ENCODE assay signal across 19 cellular contexts in genomic region chr18:27668126-27668525, GRCh38.
DNase-seq lines count a peak whose midpoint lies in the region; ATAC-seq and TF ChIP-seq lines count a peak whose summit lies in the region.
"Had no signal": no experiment of that assay in that cellular context is flagged by ENCODE, and none has a peak within 500 bp of the region (broad histone marks: within the 10 kb centered on the region; RNA-seq: fewer than 3 reads in every experiment).

No MANE protein-coding gene starts in this region.

- peaks cover 44% of the 10 kb centered on the region for H3K4me1 Mint-ChIP-seq in osteocyte (ENCODE audit: unreplicated experiment)

- H3K9me3 Mint-ChIP-seq in osteocyte (ENCODE audit: unreplicated experiment): no peaks in the 10 kb centered on the region

- H2AFZ ChIP-seq in Karpas-422 (ENCODE audit: low read length): no peak overlapping the region

- H3K9me2 ChIP-seq in Karpas-422 (replicated peaks; ENCODE audit: insufficient read depth, low read length): no peaks in the 10 kb centered on the region
- H3K9me2 ChIP-seq: SK-N-SH had no signal

- DNase-seq in AG09309 (ENCODE audit: low read depth): peak; percentile 17
- no peak for DNase-seq in Karpas-422
- peak; percentile 49 for DNase-seq in astrocyte of the spinal cord (ENCODE audit: low read depth, low spot score)
- DNase-seq in osteocyte (ENCODE audit: extremely low spot score, unreplicated experiment): no peak
- no peak for DNase-seq in NCI-H345 treated with DMSO at 0.1 percent for 48 hours (lab: John Stamatoyannopoulos, UW; ENCODE audit: unreplicated experiment)
- no peak for DNase-seq in ureter (ENCODE audit: low spot score)
- DNase-seq: CD8-positive, alpha-beta T cell; DMS53; H9; NCI-H1417; NCI-H187; NCI-H2107; NCI-H510A treated with DMSO at 0.1 percent for 48 hours; NCI-H774; SHP77 treated with DMSO at 0.1 percent for 48 hours; SK-N-SH had no signal

- H4K20me1 ChIP-seq in Karpas-422 (ENCODE audit: insufficient read depth, low read depth, low read length): no peaks in the 10 kb centered on the region
- H4K20me1 ChIP-seq: BLaER1 had no signal

- no peaks in the 10 kb centered on the region for H3K27me3 Mint-ChIP-seq in osteocyte (ENCODE audit: unreplicated experiment)

- TF ChIP-seq CTCF in AG09309 (IDR thresholded peaks at IDR 0.05; ENCODE audit: control insufficient read depth, insufficient read depth, low read depth, low read length, missing control alignments) (no peak), astrocyte of the spinal cord (IDR thresholded peaks at IDR 0.05; ENCODE audit: low read depth, low read length) (no peak), osteocyte (IDR thresholded peaks at IDR 0.05) (no peak)

- H3K4me3 Mint-ChIP-seq in osteocyte (ENCODE audit: unreplicated experiment): no peak overlapping the region
- H3K4me3 Mint-ChIP-seq: CD8-positive, alpha-beta T cell; H9 had no signal

- no peak for ATAC-seq in GM18907 (IDR thresholded peaks at IDR 0.05; ENCODE audit: unreplicated experiment)
- ATAC-seq: CD8-positive, alpha-beta T cell; K562 had no signal

- in situ Hi-C loops in astrocyte of the spinal cord (cut with HindIII; ENCODE audit: low sequenced_read_pairs): no loop called here

- H3K9me3 ChIP-seq in Karpas-422 (ENCODE audit: low read length): peaks cover 4% of the 10 kb centered on the region; the same call in 1 of the 2 replicates
- H3K9me3 ChIP-seq: SK-N-SH had no signal

- H3K4me3 ChIP-seq in AG09309 (ENCODE audit: control insufficient read depth, low read depth, low read length): no peak overlapping the region
- H3K4me3 ChIP-seq in Karpas-422 (ENCODE audit: low read length): no peak overlapping the region
- H3K4me3 ChIP-seq in astrocyte of the spinal cord (ENCODE audit: low read depth, low read length): no peak overlapping the region
- H3K4me3 ChIP-seq: BLaER1, K562 had no signal

- no peak overlapping the region for H3K4me2 ChIP-seq in Karpas-422 (ENCODE audit: low read depth, low read length, poor library complexity, severe bottlenecking)
- H3K4me2 ChIP-seq: BLaER1, SK-N-SH had no signal

- peaks cover 30% of the 10 kb centered on the region for H3K4me1 ChIP-seq in Karpas-422 (ENCODE audit: low read length)
- H3K4me1 ChIP-seq: BLaER1 had no signal

- H3K79me2 ChIP-seq in Karpas-422 (ENCODE audit: low read length): no peaks in the 10 kb centered on the region

- H3K27me3 ChIP-seq in Karpas-422 (ENCODE audit: low read length): no peaks in the 10 kb centered on the region
- H3K27me3 ChIP-seq: BLaER1 had no signal

- no peak overlapping the region for H3K9ac ChIP-seq in Karpas-422 (ENCODE audit: low read length)
- H3K9ac ChIP-seq: BLaER1, SK-N-SH had no signal

- no peaks in the 10 kb centered on the region for H3K36me3 Mint-ChIP-seq in osteocyte (ENCODE audit: unreplicated experiment)
- H3K36me3 Mint-ChIP-seq: CD8-positive, alpha-beta T cell had no signal

- peak overlapping the region; percentile 55 for H3K27ac Mint-ChIP-seq in osteocyte (ENCODE audit: unreplicated experiment)
- H3K27ac Mint-ChIP-seq: CD8-positive, alpha-beta T cell; H9 had no signal

- peak overlapping the region; percentile 72 for H3K27ac ChIP-seq in Karpas-422 (ENCODE audit: low read length)
- H3K27ac ChIP-seq: BLaER1 had no signal

- no peaks in the 10 kb centered on the region for H3K36me3 ChIP-seq in Karpas-422 (ENCODE audit: insufficient read depth, low read length)
- H3K36me3 ChIP-seq: BLaER1 had no signal

Comparison
In these comparisons a context has a peak if more than half of its experiments do, and no peak if none do; other contexts are left out.
1. DNase-seq: peak in AG09309 (single experiment) and astrocyte of the spinal cord (single experiment); none in Karpas-422 (single experiment), osteocyte (single experiment), NCI-H345 treated with DMSO at 0.1 percent for 48 hours (single experiment) and ureter (single experiment).